In the genomic region with DNA sequence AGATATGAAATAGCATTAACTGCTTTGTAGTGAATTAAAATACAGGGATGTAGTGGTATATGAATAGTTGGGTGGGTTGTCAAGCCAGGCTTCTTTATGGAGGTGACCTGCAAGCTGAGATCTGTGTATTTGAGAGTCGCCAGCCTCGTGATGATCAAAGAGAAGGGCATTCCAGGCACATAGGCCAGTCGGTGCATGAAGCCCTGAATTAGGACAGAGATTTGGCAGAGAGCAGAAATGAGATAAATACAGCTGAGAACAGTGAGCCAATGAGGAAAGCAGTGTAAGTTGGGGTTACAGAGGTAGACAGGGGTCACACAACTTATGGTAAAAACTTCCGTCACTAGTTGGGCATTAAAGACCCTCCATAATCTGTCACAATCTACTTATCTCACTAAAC, we compare ENCODE assay signal across 22 cellular contexts.
A peak's percentile ranks its signal among the peaks of the same experiment; 100 is the strongest.
DNase-seq lines count a peak whose midpoint lies in the region; ATAC-seq and TF ChIP-seq lines count a peak whose summit lies in the region.
"Had no signal": no experiment of that assay in that cellular context is flagged by ENCODE, and none has a peak within 500 bp of the region (broad histone marks: within the 10 kb centered on the region; RNA-seq: fewer than 3 reads in every experiment).

No MANE protein-coding gene starts in this region.

- TF ChIP-seq CTCF in right atrium auricular region (IDR thresholded peaks at IDR 0.05) (no peak), sigmoid colon (IDR thresholded peaks at IDR 0.05) (no peak), HFFc6 (IDR thresholded peaks at IDR 0.05) (no peak)

- no peak for TF ChIP-seq EP300 in sigmoid colon (IDR thresholded peaks at IDR 0.05)

- H3K4me1 ChIP-seq in right atrium auricular region = no peaks in the 10 kb centered on the region
- H3K4me1 ChIP-seq in sigmoid colon = peaks cover 0 to 45% (median 24%) of the 10 kb centered on the region in 4 donors
- H3K4me1 ChIP-seq: Peyer's patch had no signal

- H3K27me3 ChIP-seq in right atrium auricular region (no peaks in the 10 kb centered on the region), sigmoid colon (no peaks in the 10 kb centered on the region)
- H3K27me3 ChIP-seq: Peyer's patch had no signal

- H3K4me3 ChIP-seq in right atrium auricular region = no peak overlapping the region
- no peak overlapping the region for H3K4me3 ChIP-seq in sigmoid colon
- H3K4me3 ChIP-seq: A549, Peyer's patch had no signal

- H3K9me3 Mint-ChIP-seq in HFFc6 = no peaks in the 10 kb centered on the region

- H3K27ac ChIP-seq in right atrium auricular region = peak overlapping the region; percentile 0 to 71
- H3K27ac ChIP-seq in sigmoid colon = peak overlapping the region in 3 of 4 donors; percentile 46 to 60 (median 47)
- H3K27ac ChIP-seq: A549, Peyer's patch had no signal

- no peaks in the 10 kb centered on the region for H3K36me3 Mint-ChIP-seq in HFFc6 (ENCODE audit: low read depth)
- H3K36me3 Mint-ChIP-seq: CD4-positive, alpha-beta memory T cell had no signal

- peaks cover 38% of the 10 kb centered on the region for H3K4me1 Mint-ChIP-seq in HFFc6 (ENCODE audit: low read depth)
- H3K4me1 Mint-ChIP-seq: CD4-positive, alpha-beta memory T cell had no signal

- H3K27me3 Mint-ChIP-seq in HFFc6 (ENCODE audit: insufficient read depth) = no peaks in the 10 kb centered on the region; the same call in 1 of the 2 replicates
- H3K27me3 Mint-ChIP-seq: CD4-positive, alpha-beta memory T cell had no signal

- intact Hi-C loops in Right ventricle myocardium superior (cut with DNase I) = no loop called here
- intact Hi-C loops in sigmoid colon (cut with DNase I) = no loop called here

- no peak overlapping the region for H3K27ac Mint-ChIP-seq in HFFc6

- 67 to 76% methylated on average over 4 of the region's 4 CpGs for WGBS in sigmoid colon, 2 donors

- H3K36me3 ChIP-seq in right atrium auricular region = no peaks in the 10 kb centered on the region
- no peaks in the 10 kb centered on the region for H3K36me3 ChIP-seq in sigmoid colon
- H3K36me3 ChIP-seq: Peyer's patch had no signal

- H3K9me3 ChIP-seq in right atrium auricular region (no peaks in the 10 kb centered on the region), sigmoid colon (no peaks in the 10 kb centered on the region)
- H3K9me3 ChIP-seq: A549, Peyer's patch, SK-N-SH had no signal

- TF ChIP-seq POLR2A in sigmoid colon (IDR thresholded peaks at IDR 0.05) = no peak

- peak; percentile 96 for ATAC-seq in Right ventricle myocardium superior (ENCODE audit: poor library complexity)
- ATAC-seq: A549 had no signal

- peak; percentile 18 for DNase-seq in M059J (ENCODE audit: low read depth)
- peak; percentile 37 for DNase-seq in Right ventricle myocardium superior
- DNase-seq in right atrium auricular region (ENCODE audit: low spot score) = no peak
- no peak for DNase-seq in sigmoid colon
- DNase-seq in activated CD8-positive, alpha-beta memory T cell treated with anti-CD3 and anti-CD28 coated beads, Interleukin-2, amount 50 U/mL, for 48 hours = no peak
- no peak for DNase-seq in HFFc6
- no peak for DNase-seq in activated gamma-delta T cell (lab: John Stamatoyannopoulos, UW)
- DNase-seq: AML-193; C1 segment of cervical spinal cord; CD4-positive, alpha-beta memory T cell; COR-L47; DMS53; KG1; NCI-H1092; NCI-H1417 treated with DMSO at 0.1 percent for 48 hours; NCI-H1694 treated with DMSO at 0.1 percent for 48 hours; NCI-H2081; NCI-H2227 treated with DMSO at 0.1 percent for 48 hours; NCI-H526 treated with DMSO at 0.1 percent for 48 hours; Peyer's patch; SK-N-SH had no signal

- no peak overlapping the region for H3K4me3 Mint-ChIP-seq in HFFc6
- H3K4me3 Mint-ChIP-seq: CD4-positive, alpha-beta memory T cell had no signal

Comparison
In these comparisons a context has a peak if more than half of its experiments do, and no peak if none do; other contexts are left out.
1. DNase-seq: peak in M059J (single experiment) and Right ventricle myocardium superior (single experiment); none in right atrium auricular region (single experiment), sigmoid colon (single experiment), activated CD8-positive, alpha-beta memory T cell treated with anti-CD3 and anti-CD28 coated beads, Interleukin-2, amount 50 U/mL, for 48 hours (single experiment), HFFc6 (single experiment) and activated gamma-delta T cell (single experiment).